Comparison of ENCODE assay signal across 9 cellular contexts in the genomic region with DNA sequence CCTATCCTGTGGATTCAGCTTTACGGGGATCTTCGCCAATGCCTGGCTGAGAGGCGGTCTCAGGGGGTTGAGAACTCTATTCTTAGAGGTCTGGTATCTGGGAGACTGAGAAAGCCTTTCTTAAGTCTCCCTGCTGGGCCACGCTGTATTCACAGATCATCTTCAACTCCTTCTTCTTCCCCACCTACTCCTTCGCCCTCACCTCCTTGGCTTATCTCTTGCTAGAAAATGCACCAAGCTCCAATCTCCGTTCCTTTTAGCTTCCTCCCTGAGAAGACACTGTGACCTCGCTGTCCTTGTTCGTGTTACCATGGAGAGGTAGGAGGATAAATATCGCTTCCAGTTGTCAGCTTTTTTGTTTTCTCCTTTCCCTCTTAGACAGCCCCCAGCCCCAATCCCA. TPM values are rescaled to one million over a fixed set of nuclear protein-coding genes. Genes with fewer than 3 reads are reported as not detected.
DNase-seq lines count a peak whose midpoint lies in the region; ATAC-seq and TF ChIP-seq lines count a peak whose summit lies in the region.
"Had no signal": no experiment of that assay in that cellular context is flagged by ENCODE, and none has a peak within 500 bp of the region (broad histone marks: within the 10 kb centered on the region; RNA-seq: fewer than 3 reads in every experiment).

No MANE protein-coding gene starts in this region.

- H3K27ac Mint-ChIP-seq in T-helper 2 cell treated with Interferon-gamma antibody and Interleukin-4, amounts not matched to agents 5 μg/mL and 100 μg/mL, for 36 hours = no peak overlapping the region
- no peak overlapping the region for H3K27ac Mint-ChIP-seq in central memory CD8-positive, alpha-beta T cell (ENCODE audit: low read depth)

- H3K27ac ChIP-seq in suprapubic skin = peak overlapping the region; percentile 87
- H3K27ac ChIP-seq: A549 had no signal

- H3K4me3 ChIP-seq in kidney epithelial cell (ENCODE audit: low read depth, low read length) (peak overlapping the region; percentile 35), suprapubic skin (peak overlapping the region; percentile 55)
- H3K4me3 ChIP-seq: A549 had no signal

- no peak for ATAC-seq in central memory CD8-positive, alpha-beta T cell (replicated peaks; ENCODE audit: extremely low read depth, poor library complexity, severe bottlenecking)

- no peaks in the 10 kb centered on the region for H3K9me3 Mint-ChIP-seq in T-helper 2 cell treated with Interferon-gamma antibody and Interleukin-4, amounts not matched to agents 5 μg/mL and 100 μg/mL, for 36 hours
- no peaks in the 10 kb centered on the region for H3K9me3 Mint-ChIP-seq in central memory CD8-positive, alpha-beta T cell

- H3K27me3 ChIP-seq in kidney epithelial cell (ENCODE audit: control insufficient read depth, insufficient read depth, low read length) (no peaks in the 10 kb centered on the region), suprapubic skin (no peaks in the 10 kb centered on the region)

- no peak for TF ChIP-seq EP300 in suprapubic skin (IDR thresholded peaks at IDR 0.05)

- H3K9me3 ChIP-seq in suprapubic skin = no peaks in the 10 kb centered on the region
- H3K9me3 ChIP-seq: A549 had no signal

- peaks cover 6% of the 10 kb centered on the region for H3K27me3 Mint-ChIP-seq in T-helper 2 cell treated with Interferon-gamma antibody and Interleukin-4, amounts not matched to agents 5 μg/mL and 100 μg/mL, for 36 hours (ENCODE audit: low read depth)
- no peaks in the 10 kb centered on the region for H3K27me3 Mint-ChIP-seq in central memory CD8-positive, alpha-beta T cell

- H3K4me1 Mint-ChIP-seq in T-helper 2 cell treated with Interferon-gamma antibody and Interleukin-4, amounts not matched to agents 5 μg/mL and 100 μg/mL, for 36 hours (ENCODE audit: low read depth) = peaks cover 29% of the 10 kb centered on the region
- peaks cover 8% of the 10 kb centered on the region for H3K4me1 Mint-ChIP-seq in central memory CD8-positive, alpha-beta T cell

- no peak for TF ChIP-seq POLR2A in suprapubic skin (IDR thresholded peaks at IDR 0.05)

- no peak for DNase-seq in T-helper 2 cell treated with Interferon-gamma antibody and Interleukin-4, amounts not matched to agents 5 μg/mL and 100 μg/mL, for 36 hours (ENCODE audit: low spot score)
- DNase-seq in T-helper 2 cell = no peak
- no peak for DNase-seq in central memory CD8-positive, alpha-beta T cell (ENCODE audit: low spot score in 2 of 2)
- DNase-seq in kidney epithelial cell (ENCODE audit: low read depth) = no peak
- no peak for DNase-seq in suprapubic skin (ENCODE audit: low spot score in 2 of 2)
- DNase-seq in HuH-7 (ENCODE audit: low spot score) = no peak
- DNase-seq in stimulated activated CD4-positive, alpha-beta T cell treated with anti-CD3 and anti-CD28 coated beads, Interleukin-4, amount 100 ng/mL, for 24 hours = no peak
- DNase-seq in Ammon's horn (ENCODE audit: low spot score) = no peak

- H3K36me3 ChIP-seq in kidney epithelial cell (ENCODE audit: control insufficient read depth, insufficient read depth, low read length) (no peaks in the 10 kb centered on the region), suprapubic skin (no peaks in the 10 kb centered on the region)

- 45% methylated on average over 9 of the region's 9 CpGs for WGBS in suprapubic skin

- H3K4me3 Mint-ChIP-seq in T-helper 2 cell treated with Interferon-gamma antibody and Interleukin-4, amounts not matched to agents 5 μg/mL and 100 μg/mL, for 36 hours = peak overlapping the region; percentile 89
- peak overlapping the region; percentile 71 for H3K4me3 Mint-ChIP-seq in central memory CD8-positive, alpha-beta T cell

- peaks cover 45% of the 10 kb centered on the region for H3K4me1 ChIP-seq in suprapubic skin
- H3K4me1 ChIP-seq: A549 had no signal

- H3K36me3 Mint-ChIP-seq in T-helper 2 cell treated with Interferon-gamma antibody and Interleukin-4, amounts not matched to agents 5 μg/mL and 100 μg/mL, for 36 hours (ENCODE audit: low read depth) = peaks cover 7% of the 10 kb centered on the region
- peaks cover 5% of the 10 kb centered on the region for H3K36me3 Mint-ChIP-seq in central memory CD8-positive, alpha-beta T cell (ENCODE audit: insufficient read depth)

- no peak for TF ChIP-seq CTCF in kidney epithelial cell (IDR thresholded peaks at IDR 0.05; ENCODE audit: insufficient read depth, low read length, poor library complexity, severe bottlenecking)
- no peak for TF ChIP-seq CTCF in suprapubic skin (IDR thresholded peaks at IDR 0.05)

RNA-seq across cellular contexts. Expression of a gene that starts 0.5 kb away (rescaled TPM):
- 2.6 and 4.4 TPM in 2 replicates for total RNA-seq in kidney epithelial cell
- total RNA-seq in suprapubic skin = 100 to 1,000 TPM in 1 of 4 donors, 10 to 100 TPM in 3; 52.9 to 181 (median 57.0) TPM

Comparison
In these comparisons a context has a peak if more than half of its experiments do, and no peak if none do; other contexts are left out.
1. RNA of a gene that starts 0.5 kb away (total RNA-seq): 52.9 to 181 TPM in suprapubic skin; 2.6 to 4.4 TPM in kidney epithelial cell; every median in the first group is over 10 times any median in the second.